In the genomic region with DNA sequence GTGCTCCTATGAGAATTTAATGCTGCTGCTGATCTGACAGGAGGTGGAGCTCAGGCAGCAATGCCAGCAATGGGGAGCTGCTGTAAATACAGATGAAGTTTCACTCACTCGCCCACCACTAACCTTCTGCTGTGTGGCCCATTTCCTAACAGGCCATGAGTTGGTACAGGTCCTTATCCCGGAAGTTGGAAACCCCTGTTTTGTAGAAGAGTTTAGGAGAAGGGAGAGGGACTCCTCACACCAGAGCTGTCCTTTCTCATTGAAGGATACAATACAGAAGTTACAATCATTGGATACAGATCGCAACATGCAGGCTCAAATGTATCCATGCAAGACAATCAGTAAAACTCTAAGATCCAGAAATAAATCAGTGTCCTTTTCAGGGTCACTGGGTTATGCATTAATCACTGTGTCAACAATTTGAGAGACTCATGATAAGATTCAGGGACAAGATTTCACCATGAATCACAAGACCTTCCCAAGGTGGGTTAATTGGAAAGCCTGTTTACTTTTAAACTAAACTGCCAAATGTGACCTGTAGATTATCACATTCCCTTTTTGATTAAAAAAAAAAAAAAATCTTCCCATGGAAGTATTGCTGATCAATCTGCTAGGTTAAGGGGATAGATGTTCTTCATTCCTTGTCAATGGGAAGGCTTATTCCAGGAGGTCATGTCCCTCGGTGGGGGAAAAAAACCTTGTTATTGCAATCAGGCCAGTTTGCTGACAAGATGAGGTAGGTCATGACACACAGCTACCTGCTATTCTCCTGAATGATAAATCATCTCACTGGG, we compare ENCODE assay signal across 1 cellular context.
TF ChIP-seq lines count a peak whose summit lies in the region.

No MANE protein-coding gene starts in this region.

TF ChIP-seq in HepG2, 621 proteins besides CTCF, POLR2A, EP300 and RAD21 (continued from another document and continues in another):
- TF ChIP-seq ZBTB14 (CRISPR knock-in tag; IDR thresholded peaks at IDR 0.05) (no peak), JUNB (CRISPR knock-in tag; IDR thresholded peaks at IDR 0.05; ENCODE audit: borderline replicate concordance) (no peak), KIAA2018 (CRISPR knock-in tag; IDR thresholded peaks at IDR 0.05; ENCODE audit: borderline replicate concordance) (no peak), ZSCAN9 (CRISPR knock-in tag; IDR thresholded peaks at IDR 0.05; ENCODE audit: borderline replicate concordance) (no peak; the same call in 1 of the 2 replicates), ZNF512B (CRISPR knock-in tag; IDR thresholded peaks at IDR 0.05; ENCODE audit: borderline replicate concordance) (0 out of 2 replicates have a peak, but pooled peaks have one; percentile 25), MAFG (CRISPR knock-in tag; IDR thresholded peaks at IDR 0.05) (no peak), RNF2 (conservative IDR thresholded peaks at IDR 0.05; ENCODE audit: low read depth) (no peak), ZNF274 (CRISPR knock-in tag; IDR thresholded peaks at IDR 0.05) (no peak), ZNF720 (CRISPR knock-in tag; IDR thresholded peaks at IDR 0.05) (no peak), FOSL2 (CRISPR knock-in tag; IDR thresholded peaks at IDR 0.05) (peak; percentile 51), ZNF225 (CRISPR knock-in tag; IDR thresholded peaks at IDR 0.05) (no peak), ZNF800 (CRISPR knock-in tag; IDR thresholded peaks at IDR 0.05) (no peak), PAF1 (CRISPR knock-in tag; IDR thresholded peaks at IDR 0.05) (no peak), FOSL1 (CRISPR knock-in tag; IDR thresholded peaks at IDR 0.05; ENCODE audit: borderline replicate concordance) (peak; percentile 68; the same call in 1 of the 2 replicates), JUND (CRISPR knock-in tag; IDR thresholded peaks at IDR 0.05) (no peak), JARID2 (CRISPR knock-in tag; IDR thresholded peaks at IDR 0.05; ENCODE audit: insufficient replicate concordance) (no peak), PTBP1 (IDR thresholded peaks at IDR 0.05; ENCODE audit: low read depth, low read length, poor library complexity, severe bottlenecking) (no peak), FOXO4 (CRISPR knock-in tag; conservative IDR thresholded peaks at IDR 0.05) (0 out of 2 replicates have a peak, but pooled peaks have one; percentile 29), ZNF674 (CRISPR knock-in tag; IDR thresholded peaks at IDR 0.05; ENCODE audit: low read depth) (no peak), ZNF775 (CRISPR knock-in tag; IDR thresholded peaks at IDR 0.05; ENCODE audit: borderline replicate concordance) (no peak), ZNF160 (CRISPR knock-in tag; IDR thresholded peaks at IDR 0.05) (no peak), HCFC1 (IDR thresholded peaks at IDR 0.05; ENCODE audit: low read depth, low read length) (no peak), CHD4 (IDR thresholded peaks at IDR 0.05; ENCODE audit: borderline replicate concordance, low read length) (no peak), ZNF768 (CRISPR knock-in tag; IDR thresholded peaks at IDR 0.05) (no peak), ZNF317 (CRISPR knock-in tag; IDR thresholded peaks at IDR 0.05) (no peak)
- TF ChIP-seq, protein P1, sequence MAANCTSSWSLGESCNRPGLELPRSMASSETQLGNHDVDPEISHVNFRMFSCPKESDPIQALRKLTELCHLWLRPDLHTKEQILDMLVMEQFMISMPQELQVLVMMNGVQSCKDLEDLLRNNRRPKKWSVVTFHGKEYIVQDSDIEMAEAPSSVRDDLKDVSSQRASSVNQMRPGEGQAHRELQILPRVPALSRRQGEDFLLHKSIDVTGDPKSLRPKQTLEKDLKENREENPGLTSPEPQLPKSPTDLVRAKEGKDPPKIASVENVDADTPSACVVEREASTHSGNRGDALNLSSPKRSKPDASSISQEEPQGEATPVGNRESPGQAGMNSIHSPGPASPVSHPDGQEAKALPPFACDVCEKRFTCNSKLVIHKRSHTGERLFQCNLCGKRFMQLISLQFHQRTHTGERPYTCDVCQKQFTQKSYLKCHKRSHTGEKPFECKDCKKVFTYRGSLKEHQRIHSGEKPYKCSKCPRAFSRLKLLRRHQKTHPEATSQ (CRISPR knock-in tag; IDR thresholded peaks at IDR 0.05; ENCODE audit: borderline replicate concordance) = no peak
- TF ChIP-seq, protein P2, sequence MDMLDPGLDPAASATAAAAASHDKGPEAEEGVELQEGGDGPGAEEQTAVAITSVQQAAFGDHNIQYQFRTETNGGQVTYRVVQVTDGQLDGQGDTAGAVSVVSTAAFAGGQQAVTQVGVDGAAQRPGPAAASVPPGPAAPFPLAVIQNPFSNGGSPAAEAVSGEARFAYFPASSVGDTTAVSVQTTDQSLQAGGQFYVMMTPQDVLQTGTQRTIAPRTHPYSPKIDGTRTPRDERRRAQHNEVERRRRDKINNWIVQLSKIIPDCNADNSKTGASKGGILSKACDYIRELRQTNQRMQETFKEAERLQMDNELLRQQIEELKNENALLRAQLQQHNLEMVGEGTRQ (IDR thresholded peaks at IDR 0.05; ENCODE audit: low read depth, low read length) = no peak
- TF ChIP-seq, protein P2 (CRISPR knock-in tag; IDR thresholded peaks at IDR 0.05; ENCODE audit: borderline replicate concordance) = no peak
- TF ChIP-seq, protein P3, sequence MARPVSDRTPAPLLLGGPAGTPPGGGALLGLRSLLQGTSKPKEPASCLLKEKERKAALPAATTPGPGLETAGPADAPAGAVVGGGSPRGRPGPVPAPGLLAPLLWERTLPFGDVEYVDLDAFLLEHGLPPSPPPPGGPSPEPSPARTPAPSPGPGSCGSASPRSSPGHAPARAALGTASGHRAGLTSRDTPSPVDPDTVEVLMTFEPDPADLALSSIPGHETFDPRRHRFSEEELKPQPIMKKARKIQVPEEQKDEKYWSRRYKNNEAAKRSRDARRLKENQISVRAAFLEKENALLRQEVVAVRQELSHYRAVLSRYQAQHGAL (CRISPR knock-in tag; IDR thresholded peaks at IDR 0.05; ENCODE audit: not compliant biosample characterization) = no peak
- TF ChIP-seq, protein P4, sequence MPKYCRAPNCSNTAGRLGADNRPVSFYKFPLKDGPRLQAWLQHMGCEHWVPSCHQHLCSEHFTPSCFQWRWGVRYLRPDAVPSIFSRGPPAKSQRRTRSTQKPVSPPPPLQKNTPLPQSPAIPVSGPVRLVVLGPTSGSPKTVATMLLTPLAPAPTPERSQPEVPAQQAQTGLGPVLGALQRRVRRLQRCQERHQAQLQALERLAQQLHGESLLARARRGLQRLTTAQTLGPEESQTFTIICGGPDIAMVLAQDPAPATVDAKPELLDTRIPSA (CRISPR knock-in tag; IDR thresholded peaks at IDR 0.05; ENCODE audit: borderline replicate concordance) = no peak
- TF ChIP-seq, protein P5, sequence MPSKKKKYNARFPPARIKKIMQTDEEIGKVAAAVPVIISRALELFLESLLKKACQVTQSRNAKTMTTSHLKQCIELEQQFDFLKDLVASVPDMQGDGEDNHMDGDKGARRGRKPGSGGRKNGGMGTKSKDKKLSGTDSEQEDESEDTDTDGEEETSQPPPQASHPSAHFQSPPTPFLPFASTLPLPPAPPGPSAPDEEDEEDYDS (CRISPR knock-in tag; IDR thresholded peaks at IDR 0.05) = no peak
